In the genomic region with DNA sequence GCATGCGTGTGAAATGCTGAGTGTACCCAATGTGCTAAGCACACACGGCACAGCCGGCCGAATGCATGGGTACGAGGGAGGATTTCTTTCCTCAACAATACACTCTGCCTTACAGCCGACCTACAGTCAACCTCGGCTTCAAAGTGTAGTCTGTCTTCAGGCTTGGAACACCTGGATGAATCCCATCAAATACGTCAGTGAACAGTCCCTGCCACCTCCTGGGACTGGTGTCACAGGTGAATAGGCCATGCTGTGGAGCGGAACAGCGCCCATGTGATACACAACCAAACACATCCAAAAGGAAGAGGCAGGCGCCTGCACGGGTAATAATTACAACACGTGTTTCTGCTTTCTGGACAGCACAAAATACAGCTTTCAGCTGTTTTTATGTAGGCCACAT, we compare ENCODE assay signal across 16 cellular contexts. TPM values are rescaled to one million over a fixed set of nuclear protein-coding genes. Genes with fewer than 3 reads are reported as not detected.
DNase-seq lines count a peak whose midpoint lies in the region; ATAC-seq and TF ChIP-seq lines count a peak whose summit lies in the region.
"Had no signal": no experiment of that assay in that cellular context is flagged by ENCODE, and none has a peak within 500 bp of the region (broad histone marks: within the 10 kb centered on the region; RNA-seq: fewer than 3 reads in every experiment).

No MANE protein-coding gene starts in this region.

- H3K4me1 Mint-ChIP-seq in stimulated activated naive CD8-positive, alpha-beta T cell treated with anti-CD3 and anti-CD28 coated beads, Interleukin-15, Interleukin-2, amounts not matched to agents 100 ng/mL and 50 ng/mL, for 24 hours (ENCODE audit: low read depth), result peaks cover 16% of the 10 kb centered on the region
- H3K4me1 Mint-ChIP-seq in T-helper 17 cell (peaks cover 9% of the 10 kb centered on the region), type B pancreatic cell (ENCODE audit: unreplicated experiment) (peaks cover 22% of the 10 kb centered on the region)

- H3K27ac Mint-ChIP-seq in stimulated activated naive CD8-positive, alpha-beta T cell treated with anti-CD3 and anti-CD28 coated beads, Interleukin-15, Interleukin-2, amounts not matched to agents 100 ng/mL and 50 ng/mL, for 24 hours, result peak overlapping the region; percentile 88
- H3K27ac Mint-ChIP-seq in T-helper 17 cell (peak overlapping the region; percentile 34), type B pancreatic cell (peak overlapping the region; percentile 15)

- peaks cover 8% of the 10 kb centered on the region for H3K36me3 Mint-ChIP-seq in stimulated activated naive CD8-positive, alpha-beta T cell treated with anti-CD3 and anti-CD28 coated beads, Interleukin-15, Interleukin-2, amounts not matched to agents 100 ng/mL and 50 ng/mL, for 24 hours (ENCODE audit: low read depth)
- no peaks in the 10 kb centered on the region for H3K36me3 Mint-ChIP-seq in T-helper 17 cell (ENCODE audit: low read depth)
- H3K36me3 Mint-ChIP-seq in type B pancreatic cell, result peaks cover 4% of the 10 kb centered on the region
- H3K36me3 Mint-ChIP-seq: CD14-positive monocyte had no signal

- no peak overlapping the region for H3K4me3 Mint-ChIP-seq in stimulated activated naive CD8-positive, alpha-beta T cell treated with anti-CD3 and anti-CD28 coated beads, Interleukin-15, Interleukin-2, amounts not matched to agents 100 ng/mL and 50 ng/mL, for 24 hours
- H3K4me3 Mint-ChIP-seq in T-helper 17 cell (no peak overlapping the region), type B pancreatic cell (no peak overlapping the region)
- H3K4me3 Mint-ChIP-seq: CD14-positive monocyte had no signal

- H3K9me3 ChIP-seq in T-helper 17 cell (ENCODE audit: control insufficient read depth, low read length, poor library complexity, severe bottlenecking), result no peaks in the 10 kb centered on the region
- H3K9me3 ChIP-seq: HAP-1 had no signal

- no peaks in the 10 kb centered on the region for H3K9me3 Mint-ChIP-seq in stimulated activated naive CD8-positive, alpha-beta T cell treated with anti-CD3 and anti-CD28 coated beads, Interleukin-15, Interleukin-2, amounts not matched to agents 100 ng/mL and 50 ng/mL, for 24 hours
- no peaks in the 10 kb centered on the region for H3K9me3 Mint-ChIP-seq in type B pancreatic cell
- H3K9me3 Mint-ChIP-seq: CD14-positive monocyte had no signal

- H3K27me3 Mint-ChIP-seq in stimulated activated naive CD8-positive, alpha-beta T cell treated with anti-CD3 and anti-CD28 coated beads, Interleukin-15, Interleukin-2, amounts not matched to agents 100 ng/mL and 50 ng/mL, for 24 hours, result no peaks in the 10 kb centered on the region
- H3K27me3 Mint-ChIP-seq in T-helper 17 cell (no peaks in the 10 kb centered on the region), type B pancreatic cell (no peaks in the 10 kb centered on the region)

- no peak for TF ChIP-seq CTCF in type B pancreatic cell (conservative IDR thresholded peaks at IDR 0.05)

- no peak for DNase-seq in stimulated activated naive CD8-positive, alpha-beta T cell treated with anti-CD3 and anti-CD28 coated beads, Interleukin-15, Interleukin-2, amounts not matched to agents 100 U/mL and 50 U/mL, for 24 hours
- DNase-seq in T-helper 17 cell (no peak), kidney tubule cell (ENCODE audit: low spot score) (peak; percentile 29), type B pancreatic cell (ENCODE audit: extremely low spot score, unreplicated experiment) (no peak), NCI-H510A (lab: John Stamatoyannopoulos, UW) (no peak), hepatic stellate cell (ENCODE audit: low spot score) (no peak), UCSD-AML1 (lab: John Stamatoyannopoulos, UW; ENCODE audit: unreplicated experiment) (no peak)
- DNase-seq: 8988T, DMS 273 treated with DMSO at 0.1 percent for 48 hours, NCI-H187, NCI-H345, NCI-H748 treated with DMSO at 0.1 percent for 48 hours had no signal

- ATAC-seq in stimulated activated naive CD8-positive, alpha-beta T cell treated with anti-CD3 and anti-CD28 coated beads, Interleukin-15, Interleukin-2, amounts not matched to agents 100 U/mL and 50 U/mL, for 24 hours, result no peak
- ATAC-seq in T-helper 17 cell, result no peak
- ATAC-seq: Panc1 had no signal

RNA-seq across cellular contexts. Expression of a gene that starts 20.9 kb away (rescaled TPM):
- 10 to 100 TPM; 18.3 to 24.2 TPM for total RNA-seq in T-helper 17 cell
- total RNA-seq in type B pancreatic cell (ENCODE audit: low replicate concordance), result 36.4 and 47.2 TPM in 2 replicates

Comparison
In these comparisons a context has a peak if more than half of its experiments do, and no peak if none do; other contexts are left out.
1. H3K27ac Mint-ChIP-seq: peak in every context shown above with its lines; median percentile 88 in stimulated activated naive CD8-positive, alpha-beta T cell treated with anti-CD3 and anti-CD28 coated beads, Interleukin-15, Interleukin-2, amounts not matched to agents 100 ng/mL and 50 ng/mL, for 24 hours; 34 in T-helper 17 cell; 15 in type B pancreatic cell.